18 cellular contexts compared by ENCODE assay signal in genomic region chr4:24644983-24645764, GRCh38.
A peak's percentile ranks its signal among the peaks of the same experiment; 100 is the strongest.
DNase-seq lines count a peak whose midpoint lies in the region; ATAC-seq and TF ChIP-seq lines count a peak whose summit lies in the region.
"Had no signal": no experiment of that assay in that cellular context is flagged by ENCODE, and none has a peak within 500 bp of the region (broad histone marks: within the 10 kb centered on the region; RNA-seq: fewer than 3 reads in every experiment).

No MANE protein-coding gene starts in this region.

- DNase-seq in EL (peak; percentile 33), NCI-H69 (lab: John Stamatoyannopoulos, UW) (peak; percentile 35), cardiac fibroblast (ENCODE audit: low read depth in 2 of 2) (peak; percentile 22 to 26), osteoblast (ENCODE audit: insufficient read length, low spot score, missing footprints) (no peak), heart right ventricle (no peak), T-helper 1 cell (no peak), GM03348 (ENCODE audit: low spot score) (no peak)
- DNase-seq: activated CD4-positive, CD25-positive, alpha-beta regulatory T cell; activated CD8-positive, alpha-beta memory T cell treated with anti-CD3 and anti-CD28 coated beads for 24 hours; dorsolateral prefrontal cortex; erythroblast; naive B cell; NCI-H2081 treated with DMSO at 0.1 percent for 48 hours; NCI-H510A; pancreas; SJCRH30; stimulated activated CD4-positive, alpha-beta T cell treated with anti-CD3 and anti-CD28 coated beads, Interleukin-2, amount 100 ng/mL, for 48 hours had no signal

- TF ChIP-seq CTCF in cardiac fibroblast (IDR thresholded peaks at IDR 0.05; ENCODE audit: low read depth, low read length) (no peak), osteoblast (IDR thresholded peaks at IDR 0.05; ENCODE audit: extremely low read depth, low read depth, low read length) (no peak), heart right ventricle (IDR thresholded peaks at IDR 0.05) (no peak)

- H4K20me1 ChIP-seq in osteoblast (ENCODE audit: insufficient read depth, low read length): no peaks in the 10 kb centered on the region

- no peak overlapping the region for H3K4me3 ChIP-seq in cardiac fibroblast (replicated peaks in 1 of 2; ENCODE audit: low read depth in 2 of 2, low read length in 2 of 2)
- H3K4me3 ChIP-seq in osteoblast (ENCODE audit: insufficient read depth, low read length): peak overlapping the region; percentile 46
- H3K4me3 ChIP-seq in heart right ventricle: no peak overlapping the region
- H3K4me3 ChIP-seq: cardiac muscle cell, pancreas, SJCRH30 had no signal

- 62 to 64% methylated on average over 6 of the region's 6 CpGs for WGBS in heart right ventricle, 2 donors

- intact Hi-C loops in heart right ventricle (cut with DNase I): no loop called here

- no peaks in the 10 kb centered on the region for H3K79me2 ChIP-seq in osteoblast (ENCODE audit: insufficient read depth, low read length)

- no peak overlapping the region for H2AFZ ChIP-seq in osteoblast (ENCODE audit: low read length)

- no peaks in the 10 kb centered on the region for H3K9me3 ChIP-seq in osteoblast (ENCODE audit: low read depth, low read length)
- peaks cover 0 to 6% (median 0%) of the 10 kb centered on the region in 11 donors for H3K9me3 ChIP-seq in heart right ventricle
- H3K9me3 ChIP-seq: pancreas, SJCRH30 had no signal

- H3K4me1 ChIP-seq in osteoblast (ENCODE audit: insufficient read depth, low read length) (peaks cover 6% of the 10 kb centered on the region), heart right ventricle (peaks cover 0 to 17% (median 0%) of the 10 kb centered on the region in 9 donors)
- H3K4me1 ChIP-seq: pancreas, SJCRH30 had no signal

- H3K27me3 ChIP-seq in osteoblast (ENCODE audit: insufficient read depth, low read length): peaks cover 2% of the 10 kb centered on the region
- no peaks in the 10 kb centered on the region for H3K27me3 ChIP-seq in heart right ventricle
- H3K27me3 ChIP-seq: cardiac muscle cell, dorsolateral prefrontal cortex, pancreas, SJCRH30 had no signal

- H3K4me2 ChIP-seq in osteoblast (ENCODE audit: insufficient read depth, low read length): peak overlapping the region; percentile 72

- no peak for ATAC-seq in heart right ventricle
- ATAC-seq: pancreas had no signal

- H3K36me3 ChIP-seq in osteoblast (ENCODE audit: insufficient read depth, low read length): no peaks in the 10 kb centered on the region
- no peaks in the 10 kb centered on the region for H3K36me3 ChIP-seq in heart right ventricle
- H3K36me3 ChIP-seq: cardiac muscle cell, pancreas, SJCRH30 had no signal

- H3K27ac ChIP-seq in osteoblast (ENCODE audit: low read depth, low read length) (no peak overlapping the region), heart right ventricle (no peak overlapping the region)
- H3K27ac ChIP-seq: cardiac muscle cell, dorsolateral prefrontal cortex, pancreas, SJCRH30 had no signal

Comparison
In these comparisons a context has a peak if more than half of its experiments do, and no peak if none do; other contexts are left out.
1. DNase-seq: peak in EL (single experiment), NCI-H69 (single experiment) and cardiac fibroblast (2 of 2); none in osteoblast (single experiment), heart right ventricle (0 of 2), T-helper 1 cell (0 of 5) and GM03348 (single experiment).